In genomic region chr2:196167666-196168065, GRCh38 we compare ENCODE assay signal across 1 cellular context.
TF ChIP-seq lines count a peak whose summit lies in the region.

No MANE protein-coding gene starts in this region.

TF ChIP-seq in K562, 482 proteins besides CTCF, POLR2A, EP300 and RAD21:
- no peak for TF ChIP-seq SMARCA4 (IDR thresholded peaks at IDR 0.05)
- TF ChIP-seq, protein P1, sequence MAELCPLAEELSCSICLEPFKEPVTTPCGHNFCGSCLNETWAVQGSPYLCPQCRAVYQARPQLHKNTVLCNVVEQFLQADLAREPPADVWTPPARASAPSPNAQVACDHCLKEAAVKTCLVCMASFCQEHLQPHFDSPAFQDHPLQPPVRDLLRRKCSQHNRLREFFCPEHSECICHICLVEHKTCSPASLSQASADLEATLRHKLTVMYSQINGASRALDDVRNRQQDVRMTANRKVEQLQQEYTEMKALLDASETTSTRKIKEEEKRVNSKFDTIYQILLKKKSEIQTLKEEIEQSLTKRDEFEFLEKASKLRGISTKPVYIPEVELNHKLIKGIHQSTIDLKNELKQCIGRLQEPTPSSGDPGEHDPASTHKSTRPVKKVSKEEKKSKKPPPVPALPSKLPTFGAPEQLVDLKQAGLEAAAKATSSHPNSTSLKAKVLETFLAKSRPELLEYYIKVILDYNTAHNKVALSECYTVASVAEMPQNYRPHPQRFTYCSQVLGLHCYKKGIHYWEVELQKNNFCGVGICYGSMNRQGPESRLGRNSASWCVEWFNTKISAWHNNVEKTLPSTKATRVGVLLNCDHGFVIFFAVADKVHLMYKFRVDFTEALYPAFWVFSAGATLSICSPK (IDR thresholded peaks at IDR 0.05; ENCODE audit: borderline replicate concordance), result no peak
- TF ChIP-seq PTRF (tag; IDR thresholded peaks at IDR 0.05), result no peak
- no peak for TF ChIP-seq JUN (IDR thresholded peaks at IDR 0.05; ENCODE audit: borderline replicate concordance, low read depth, low read length)
- no peak for TF ChIP-seq JUN (CRISPR knock-in tag; IDR thresholded peaks at IDR 0.05; ENCODE audit: borderline replicate concordance)
- TF ChIP-seq GTF2F1 (IDR thresholded peaks at IDR 0.05; ENCODE audit: low read depth, low read length), result no peak
- TF ChIP-seq POLR2AphosphoS5 (IDR thresholded peaks at IDR 0.05; ENCODE audit: control insufficient read depth, insufficient read depth, low read depth, low read length), result no peak
- TF ChIP-seq, protein P2, sequence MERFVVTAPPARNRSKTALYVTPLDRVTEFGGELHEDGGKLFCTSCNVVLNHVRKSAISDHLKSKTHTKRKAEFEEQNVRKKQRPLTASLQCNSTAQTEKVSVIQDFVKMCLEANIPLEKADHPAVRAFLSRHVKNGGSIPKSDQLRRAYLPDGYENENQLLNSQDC (CRISPR knock-in tag; IDR thresholded peaks at IDR 0.05), result no peak
- no peak for TF ChIP-seq LEF1 (IDR thresholded peaks at IDR 0.05)
- TF ChIP-seq NCOA6 (IDR thresholded peaks at IDR 0.05), result no peak
- TF ChIP-seq, protein P3, sequence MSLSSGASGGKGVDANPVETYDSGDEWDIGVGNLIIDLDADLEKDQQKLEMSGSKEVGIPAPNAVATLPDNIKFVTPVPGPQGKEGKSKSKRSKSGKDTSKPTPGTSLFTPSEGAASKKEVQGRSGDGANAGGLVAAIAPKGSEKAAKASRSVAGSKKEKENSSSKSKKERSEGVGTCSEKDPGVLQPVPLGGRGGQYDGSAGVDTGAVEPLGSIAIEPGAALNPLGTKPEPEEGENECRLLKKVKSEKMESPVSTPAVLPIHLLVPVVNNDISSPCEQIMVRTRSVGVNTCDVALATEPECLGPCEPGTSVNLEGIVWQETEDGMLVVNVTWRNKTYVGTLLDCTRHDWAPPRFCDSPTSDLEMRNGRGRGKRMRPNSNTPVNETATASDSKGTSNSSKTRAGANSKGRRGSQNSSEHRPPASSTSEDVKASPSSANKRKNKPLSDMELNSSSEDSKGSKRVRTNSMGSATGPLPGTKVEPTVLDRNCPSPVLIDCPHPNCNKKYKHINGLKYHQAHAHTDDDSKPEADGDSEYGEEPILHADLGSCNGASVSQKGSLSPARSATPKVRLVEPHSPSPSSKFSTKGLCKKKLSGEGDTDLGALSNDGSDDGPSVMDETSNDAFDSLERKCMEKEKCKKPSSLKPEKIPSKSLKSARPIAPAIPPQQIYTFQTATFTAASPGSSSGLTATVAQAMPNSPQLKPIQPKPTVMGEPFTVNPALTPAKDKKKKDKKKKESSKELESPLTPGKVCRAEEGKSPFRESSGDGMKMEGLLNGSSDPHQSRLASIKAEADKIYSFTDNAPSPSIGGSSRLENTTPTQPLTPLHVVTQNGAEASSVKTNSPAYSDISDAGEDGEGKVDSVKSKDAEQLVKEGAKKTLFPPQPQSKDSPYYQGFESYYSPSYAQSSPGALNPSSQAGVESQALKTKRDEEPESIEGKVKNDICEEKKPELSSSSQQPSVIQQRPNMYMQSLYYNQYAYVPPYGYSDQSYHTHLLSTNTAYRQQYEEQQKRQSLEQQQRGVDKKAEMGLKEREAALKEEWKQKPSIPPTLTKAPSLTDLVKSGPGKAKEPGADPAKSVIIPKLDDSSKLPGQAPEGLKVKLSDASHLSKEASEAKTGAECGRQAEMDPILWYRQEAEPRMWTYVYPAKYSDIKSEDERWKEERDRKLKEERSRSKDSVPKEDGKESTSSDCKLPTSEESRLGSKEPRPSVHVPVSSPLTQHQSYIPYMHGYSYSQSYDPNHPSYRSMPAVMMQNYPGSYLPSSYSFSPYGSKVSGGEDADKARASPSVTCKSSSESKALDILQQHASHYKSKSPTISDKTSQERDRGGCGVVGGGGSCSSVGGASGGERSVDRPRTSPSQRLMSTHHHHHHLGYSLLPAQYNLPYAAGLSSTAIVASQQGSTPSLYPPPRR (CRISPR knock-in tag; IDR thresholded peaks at IDR 0.05; ENCODE audit: borderline replicate concordance), result no peak
- TF ChIP-seq SMARCE1 (IDR thresholded peaks at IDR 0.05), result no peak
- no peak for TF ChIP-seq KLF16 (IDR thresholded peaks at IDR 0.05)
- TF ChIP-seq ZNF695 (CRISPR knock-in tag; IDR thresholded peaks at IDR 0.05), result no peak
- TF ChIP-seq NFIC (IDR thresholded peaks at IDR 0.05), result no peak
- no peak for TF ChIP-seq ZNF133 (CRISPR knock-in tag; IDR thresholded peaks at IDR 0.05)
- no peak for TF ChIP-seq SNIP1 (IDR thresholded peaks at IDR 0.05; ENCODE audit: low read depth)
TF ChIP-seq in K562: peak in this region for 0.
